Comparison of ENCODE assay signal across 9 cellular contexts in genomic region chr13:48562296-48563066, GRCh38. TPM values are rescaled to one million over a fixed set of nuclear protein-coding genes. Genes with fewer than 3 reads are reported as not detected.
DNase-seq lines count a peak whose midpoint lies in the region; ATAC-seq and TF ChIP-seq lines count a peak whose summit lies in the region.
"Had no signal": no experiment of that assay in that cellular context is flagged by ENCODE, and none has a peak within 500 bp of the region (broad histone marks: within the 10 kb centered on the region; RNA-seq: fewer than 3 reads in every experiment).

No MANE protein-coding gene starts in this region.

- H4K20me1 ChIP-seq in SU-DHL-6 (ENCODE audit: low read depth, low read length) = no peaks in the 10 kb centered on the region

- H2AFZ ChIP-seq in SU-DHL-6 (ENCODE audit: low read depth, low read length, severe bottlenecking) = no peak overlapping the region

- H3K79me2 ChIP-seq in SU-DHL-6 (ENCODE audit: insufficient read depth, low read length) = no peaks in the 10 kb centered on the region

- no peaks in the 10 kb centered on the region for H3K27me3 ChIP-seq in SU-DHL-6 (ENCODE audit: low read length)
- H3K27me3 ChIP-seq in right cardiac atrium (ENCODE audit: control insufficient read depth, insufficient read depth) = no peaks in the 10 kb centered on the region
- H3K27me3 ChIP-seq: SJSA1 had no signal

- no peaks in the 10 kb centered on the region for H3K9me2 ChIP-seq in SU-DHL-6 (replicated peaks; ENCODE audit: insufficient read depth, low read length)

- H3K36me3 ChIP-seq in SU-DHL-6 (ENCODE audit: low read length) = peaks cover 3% of the 10 kb centered on the region
- H3K36me3 ChIP-seq: SJSA1 had no signal

- no peak for TF ChIP-seq CTCF in SU-DHL-6 (IDR thresholded peaks at IDR 0.05; ENCODE audit: insufficient read depth, low read length, poor library complexity, severe bottlenecking)

- H3K9me3 ChIP-seq in SU-DHL-6 (ENCODE audit: insufficient read depth, low read length) = no peaks in the 10 kb centered on the region
- H3K9me3 ChIP-seq in right cardiac atrium (ENCODE audit: control insufficient read depth, low read length) = no peaks in the 10 kb centered on the region
- H3K9me3 ChIP-seq: SJSA1 had no signal

- peak overlapping the region; percentile 35 for H3K4me3 ChIP-seq in SU-DHL-6 (ENCODE audit: insufficient read depth, low read length, poor library complexity, severe bottlenecking)
- H3K4me3 ChIP-seq in right cardiac atrium (ENCODE audit: low read length) = no peak overlapping the region
- H3K4me3 ChIP-seq: SJSA1 had no signal

- peak overlapping the region; percentile 45 for H3K9ac ChIP-seq in SU-DHL-6 (ENCODE audit: low read length)

- H3K4me1 ChIP-seq in right cardiac atrium (ENCODE audit: control insufficient read depth, insufficient read depth, low read length) = no peaks in the 10 kb centered on the region

- peak overlapping the region; percentile 92 for H3K4me2 ChIP-seq in SU-DHL-6 (ENCODE audit: low read depth, low read length, poor library complexity, severe bottlenecking)

- WGBS in right cardiac atrium = 84% methylated on average over 4 of the region's 4 CpGs

- DNase-seq in central memory CD4-positive, alpha-beta T cell = peak; percentile 87
- DNase-seq in stimulated activated CD8-positive, alpha-beta memory T cell treated with anti-CD3 and anti-CD28 coated beads, Interleukin-7, amount 100 ng/mL, for 4 hours (ENCODE audit: low read depth in 2 of 2) = peak; percentile 42 to 69
- DNase-seq in right cardiac atrium (no peak), NCI-H2081 (lab: John Stamatoyannopoulos, UW) (no peak), epidermal melanocyte (ENCODE audit: insufficient read length, low spot score) (no peak)

- ATAC-seq in GM19025 (IDR thresholded peaks at IDR 0.05; ENCODE audit: low read depth, unreplicated experiment) (peak; percentile 98), HG03045 (IDR thresholded peaks at IDR 0.05; ENCODE audit: unreplicated experiment) (peak; percentile 97), right cardiac atrium (no peak)

- H3K27ac ChIP-seq in SU-DHL-6 (ENCODE audit: low read depth, low read length) (peak overlapping the region; percentile 96), right cardiac atrium (ENCODE audit: low read length) (no peak overlapping the region)
- H3K27ac ChIP-seq: SJSA1 had no signal

- peaks cover 18% of the 10 kb centered on the region for H3F3A ChIP-seq in SU-DHL-6 (ENCODE audit: insufficient read depth)

- intact Hi-C loops in right cardiac atrium (cut with DNase I) = no loop called here

RNA-seq across cellular contexts. Expression of gene RCBTB2, which starts 29.6 kb away (rescaled TPM):
- 10 to 100 TPM in 3 of 4 donors, 1 to 10 TPM in 1; 9.0 to 17.3 (median 17.0) TPM for total RNA-seq in right cardiac atrium
- polyA plus RNA-seq in right cardiac atrium = 13.9 TPM

Comparison
In these comparisons a context has a peak if more than half of its experiments do, and no peak if none do; other contexts are left out.
1. ATAC-seq: peak in GM19025 (single experiment) and HG03045 (single experiment); none in right cardiac atrium (0 of 2).
2. DNase-seq: peak in central memory CD4-positive, alpha-beta T cell (single experiment) and stimulated activated CD8-positive, alpha-beta memory T cell treated with anti-CD3 and anti-CD28 coated beads, Interleukin-7, amount 100 ng/mL, for 4 hours (2 of 2); none in right cardiac atrium (0 of 3), NCI-H2081 (0 of 2) and epidermal melanocyte (single experiment).